ENCODE assay signal across 17 cellular contexts in the genomic region with DNA sequence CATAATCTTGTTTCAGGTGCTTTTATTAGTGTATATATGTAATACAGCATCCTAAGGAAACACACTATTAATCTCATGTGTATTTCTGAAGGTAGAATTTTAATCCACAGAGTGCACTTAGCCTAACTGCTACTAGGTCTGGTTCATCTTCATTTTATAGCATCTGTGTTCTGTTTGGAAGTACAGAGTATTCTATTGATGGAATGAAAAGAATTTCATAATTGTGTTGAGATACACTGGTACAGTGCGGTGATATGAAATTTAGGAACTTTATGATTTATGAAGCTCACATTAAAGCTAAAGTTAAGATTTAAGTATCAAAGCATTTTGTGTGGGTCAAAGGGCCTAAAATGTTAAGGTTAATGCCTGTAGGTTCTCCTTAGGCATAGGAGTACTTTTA. TPM values are rescaled to one million over a fixed set of nuclear protein-coding genes. Genes with fewer than 3 reads are reported as not detected.
"Had no signal": no experiment of that assay in that cellular context is flagged by ENCODE, and none has a peak within 500 bp of the region (broad histone marks: within the 10 kb centered on the region; RNA-seq: fewer than 3 reads in every experiment).

No MANE protein-coding gene starts in this region.

- H3K36me3 ChIP-seq: tibial artery, vagina, WERI-Rb-1 had no signal

- H3K4me1 Mint-ChIP-seq: activated CD8-positive, alpha-beta memory T cell treated with anti-CD3 and anti-CD28 coated beads, Interleukin-2, amount 10 ng/mL, durations not matched to agents 7 days and 5 days; activated naive CD4-positive, alpha-beta T cell treated with anti-CD3 and anti-CD28 coated beads, Interleukin-2, amount 50 U/mL, for 24 hours; central memory CD8-positive, alpha-beta T cell; memory B cell; natural killer cell; stimulated activated memory B cell treated with anti-CD40 and anti-IgM and Interleukin-4, amounts not matched to agents 10 μg/mL and 1 μg/mL and 100 μg/mL, for 72 hours; T-helper 17 cell had no signal

- H3K27ac ChIP-seq: epithelial cell of prostate, tibial artery, vagina, WERI-Rb-1 had no signal

- ATAC-seq: activated CD8-positive, alpha-beta memory T cell treated with anti-CD3 and anti-CD28 coated beads, Interleukin-2, amount 10 ng/mL, durations not matched to agents 7 days and 5 days; natural killer cell; stimulated activated memory B cell treated with anti-CD40 and anti-IgM and Interleukin-4, amounts not matched to agents 10 μg/mL and 1 μg/mL and 100 μg/mL, for 72 hours; T-helper 17 cell had no signal

- H3K4me3 ChIP-seq: tibial artery, vagina had no signal

- H3K27me3 Mint-ChIP-seq: central memory CD8-positive, alpha-beta T cell; memory B cell had no signal

- H3K27ac Mint-ChIP-seq: activated CD4-positive, alpha-beta memory T cell treated with anti-CD3 and anti-CD28 coated beads for 36 hours; activated CD8-positive, alpha-beta memory T cell treated with anti-CD3 and anti-CD28 coated beads, Interleukin-2, amount 10 ng/mL, durations not matched to agents 7 days and 5 days; activated naive CD4-positive, alpha-beta T cell treated with anti-CD3 and anti-CD28 coated beads, Interleukin-2, amount 50 U/mL, for 24 hours; activated T-cell treated with anti-CD3 and anti-CD28 coated beads, Interleukin-2, amount 50 U/mL, for 24 hours; memory B cell; natural killer cell; stimulated activated memory B cell treated with anti-CD40 and anti-IgM and Interleukin-4, amounts not matched to agents 10 μg/mL and 1 μg/mL and 100 μg/mL, for 72 hours; T-helper 17 cell had no signal

- H3K9me3 ChIP-seq: vagina had no signal

- H3K9me3 Mint-ChIP-seq: activated naive CD4-positive, alpha-beta T cell treated with anti-CD3 and anti-CD28 coated beads, Interleukin-2, amount 50 U/mL, for 24 hours; central memory CD8-positive, alpha-beta T cell; memory B cell; stimulated activated memory B cell treated with anti-CD40 and anti-IgM and Interleukin-4, amounts not matched to agents 10 μg/mL and 1 μg/mL and 100 μg/mL, for 72 hours had no signal

- H3K4me3 Mint-ChIP-seq: activated CD4-positive, alpha-beta memory T cell treated with anti-CD3 and anti-CD28 coated beads for 36 hours; activated CD8-positive, alpha-beta memory T cell treated with anti-CD3 and anti-CD28 coated beads, Interleukin-2, amount 10 ng/mL, durations not matched to agents 7 days and 5 days; activated naive CD4-positive, alpha-beta T cell treated with anti-CD3 and anti-CD28 coated beads, Interleukin-2, amount 50 U/mL, for 24 hours; activated T-cell treated with anti-CD3 and anti-CD28 coated beads, Interleukin-2, amount 50 U/mL, for 24 hours; central memory CD8-positive, alpha-beta T cell; memory B cell; natural killer cell; stimulated activated memory B cell treated with anti-CD40 and anti-IgM and Interleukin-4, amounts not matched to agents 10 μg/mL and 1 μg/mL and 100 μg/mL, for 72 hours; T-helper 17 cell had no signal

- DNase-seq: activated CD4-positive, alpha-beta memory T cell treated with anti-CD3 and anti-CD28 coated beads for 36 hours; activated CD8-positive, alpha-beta memory T cell treated with anti-CD3 and anti-CD28 coated beads, Interleukin-2, amount 10 ng/mL, durations not matched to agents 7 days and 5 days; activated effector memory CD4-positive, alpha-beta T cell treated with anti-CD3 and anti-CD28 coated beads, Interleukin-2, amount 50 U/mL, for 16 hours; activated T-cell treated with anti-CD3 and anti-CD28 coated beads, Interleukin-2, amount 50 U/mL, for 24 hours; amniotic stem cell; effector CD4-positive, alpha-beta T cell; foreskin melanocyte; natural killer cell; T-helper 17 cell; tibial artery; WERI-Rb-1 had no signal

- H3K36me3 Mint-ChIP-seq: activated naive CD4-positive, alpha-beta T cell treated with anti-CD3 and anti-CD28 coated beads, Interleukin-2, amount 50 U/mL, for 24 hours; memory B cell; natural killer cell; stimulated activated memory B cell treated with anti-CD40 and anti-IgM and Interleukin-4, amounts not matched to agents 10 μg/mL and 1 μg/mL and 100 μg/mL, for 72 hours had no signal

RNA-seq across cellular contexts. Expression of a gene that starts 6.0 kb away (rescaled TPM):
- total RNA-seq: activated CD4-positive, alpha-beta memory T cell treated with anti-CD3 and anti-CD28 coated beads for 36 hours; activated CD8-positive, alpha-beta memory T cell treated with anti-CD3 and anti-CD28 coated beads, Interleukin-2, amount 10 ng/mL, durations not matched to agents 7 days and 5 days; natural killer cell had no signal
